In genomic region chr2:95077521-95077807, GRCh38 we compare ENCODE assay signal across 10 cellular contexts. TPM values are rescaled to one million over a fixed set of nuclear protein-coding genes. Genes with fewer than 3 reads are reported as not detected.
A peak's percentile ranks its signal among the peaks of the same experiment; 100 is the strongest.
DNase-seq lines count a peak whose midpoint lies in the region; ATAC-seq and TF ChIP-seq lines count a peak whose summit lies in the region.
"Had no signal": no experiment of that assay in that cellular context is flagged by ENCODE, and none has a peak within 500 bp of the region (broad histone marks: within the 10 kb centered on the region; RNA-seq: fewer than 3 reads in every experiment).

No MANE protein-coding gene starts in this region.

- TF ChIP-seq CTCF in neural progenitor cell (IDR thresholded peaks at IDR 0.05), result no peak

- no peaks in the 10 kb centered on the region for H3K9me2 ChIP-seq in Karpas-422 (replicated peaks; ENCODE audit: insufficient read depth, low read length)

- peaks cover 16% of the 10 kb centered on the region for H3K4me1 Mint-ChIP-seq in neural progenitor cell

- no peak overlapping the region for H3K27ac Mint-ChIP-seq in neural progenitor cell

- no peak overlapping the region for H3K9ac ChIP-seq in Karpas-422 (ENCODE audit: low read length)
- H3K9ac ChIP-seq in neural progenitor cell, result no peak overlapping the region

- no peaks in the 10 kb centered on the region for H3K36me3 Mint-ChIP-seq in neural progenitor cell

- peak; percentile 33 for DNase-seq in NCI-H748 (lab: John Stamatoyannopoulos, UW; ENCODE audit: unreplicated experiment)
- DNase-seq in NCI-H748 treated with DMSO at 0.1 percent for 48 hours (lab: John Stamatoyannopoulos, UW), result no peak
- no peak for DNase-seq in Karpas-422
- DNase-seq in caudate nucleus (lab: John Stamatoyannopoulos, UW), result peak in 7 of 61 donors; percentile 20 to 65 (median 40)
- DNase-seq in neural progenitor cell (ENCODE audit: low spot score), result peak; percentile 15
- DNase-seq in HuH-7 (ENCODE audit: low spot score), result no peak
- DNase-seq: Peyer's patch had no signal

- H3K79me2 ChIP-seq in Karpas-422 (ENCODE audit: low read length) (no peaks in the 10 kb centered on the region), neural progenitor cell (ENCODE audit: low read depth) (no peaks in the 10 kb centered on the region)

- H3K9me3 ChIP-seq in Karpas-422 (ENCODE audit: low read length) (no peaks in the 10 kb centered on the region), neural progenitor cell (ENCODE audit: low read depth) (no peaks in the 10 kb centered on the region)
- H3K9me3 ChIP-seq: gastroesophageal sphincter, Peyer's patch had no signal

- H3K9me3 Mint-ChIP-seq in neural progenitor cell, result no peaks in the 10 kb centered on the region

- H3K4me1 ChIP-seq in Karpas-422 (ENCODE audit: low read length), result peaks cover 35% of the 10 kb centered on the region
- no peaks in the 10 kb centered on the region for H3K4me1 ChIP-seq in neural progenitor cell

- H3K4me2 ChIP-seq in Karpas-422 (ENCODE audit: low read depth, low read length, poor library complexity, severe bottlenecking) (peak overlapping the region; percentile 77), neural progenitor cell (peak overlapping the region; percentile 90)

- peaks cover 6% of the 10 kb centered on the region for H3F3A ChIP-seq in neural progenitor cell (ENCODE audit: low read depth)

- H3K4me3 Mint-ChIP-seq in neural progenitor cell, result peak overlapping the region; percentile 72

- no peaks in the 10 kb centered on the region for H3K27me3 ChIP-seq in Karpas-422 (ENCODE audit: low read length)
- peaks cover 10% of the 10 kb centered on the region for H3K27me3 ChIP-seq in neural progenitor cell

- no peak overlapping the region for H3K4me3 ChIP-seq in Karpas-422 (ENCODE audit: low read length)
- peak overlapping the region; percentile 75 for H3K4me3 ChIP-seq in neural progenitor cell

- ATAC-seq in GM18907 (IDR thresholded peaks at IDR 0.05; ENCODE audit: unreplicated experiment) (no peak), HG02798 (IDR thresholded peaks at IDR 0.05; ENCODE audit: poor library complexity, unreplicated experiment) (no peak)

- H3K36me3 ChIP-seq in Karpas-422 (ENCODE audit: insufficient read depth, low read length), result no peaks in the 10 kb centered on the region
- H3K36me3 ChIP-seq in neural progenitor cell, result no peaks in the 10 kb centered on the region
- H3K36me3 ChIP-seq: gastroesophageal sphincter, Peyer's patch had no signal

- H4K20me1 ChIP-seq in Karpas-422 (ENCODE audit: insufficient read depth, low read depth, low read length), result no peaks in the 10 kb centered on the region
- no peaks in the 10 kb centered on the region for H4K20me1 ChIP-seq in neural progenitor cell (ENCODE audit: low read depth)

- H3K27ac ChIP-seq in Karpas-422 (ENCODE audit: low read length) (no peak overlapping the region), caudate nucleus (ENCODE audit: low read depth, low read length) (peak overlapping the region; percentile 19), neural progenitor cell (no peak overlapping the region)
- H3K27ac ChIP-seq: gastroesophageal sphincter had no signal

- H2AFZ ChIP-seq in Karpas-422 (ENCODE audit: low read length) (no peak overlapping the region; the same call in 1 of the 2 replicates), neural progenitor cell (replicated peaks) (peak overlapping the region; percentile 99)

- H3K27me3 Mint-ChIP-seq in neural progenitor cell (ENCODE audit: insufficient read depth, low read depth), result peaks cover 7% of the 10 kb centered on the region

RNA-seq across cellular contexts. Expression of gene MRPS5, which starts 44.1 kb away (rescaled TPM):
- 59.5 and 98.4 TPM in 2 replicates for total RNA-seq in Karpas-422 (2014; rRNA removed; shearing (Covaris generic); ENCODE audit: low replicate concordance)
- 56.2 and 75.2 TPM in 2 replicates for total RNA-seq in neural progenitor cell (ENCODE audit: low replicate concordance)

RNA-seq across cellular contexts. Expression of gene MAL, which starts 52.0 kb away (rescaled TPM):
- total RNA-seq in Karpas-422 (2014; rRNA removed; shearing (Covaris generic); ENCODE audit: low replicate concordance), result not detected in 2 replicates
- not detected in 2 replicates for total RNA-seq in neural progenitor cell (ENCODE audit: low replicate concordance)

Comparison
In these comparisons a context has a peak if more than half of its experiments do, and no peak if none do; other contexts are left out.
1. DNase-seq: peak in NCI-H748 (single experiment) and neural progenitor cell (single experiment); none in NCI-H748 treated with DMSO at 0.1 percent for 48 hours (single experiment), Karpas-422 (single experiment) and HuH-7 (single experiment).